ENCODE assay signal across 8 cellular contexts in genomic region chr6:109236140-109237081, GRCh38.
DNase-seq lines count a peak whose midpoint lies in the region; ATAC-seq and TF ChIP-seq lines count a peak whose summit lies in the region.

No MANE protein-coding gene starts in this region.

- TF ChIP-seq CTCF in stomach (IDR thresholded peaks at IDR 0.05): no peak

- H3K27ac ChIP-seq in stomach: peak overlapping the region in 1 of 5 donors; percentile 38

- 69 to 77% (median 71%) methylated on average over 18 of the region's 18 CpGs for WGBS in stomach, 5 donors

- no peak for TF ChIP-seq POLR2A in stomach (IDR thresholded peaks at IDR 0.05)

- no peaks in the 10 kb centered on the region for H3K9me3 Mint-ChIP-seq in activated CD8-positive, alpha-beta memory T cell treated with anti-CD3 and anti-CD28 coated beads, Interleukin-2, amount 10 ng/mL, durations not matched to agents 7 days and 5 days (ENCODE audit: low read depth)
- H3K9me3 Mint-ChIP-seq in activated T-cell treated with anti-CD3 and anti-CD28 coated beads, Interleukin-2, amount 50 U/mL, for 24 hours: no peaks in the 10 kb centered on the region
- H3K9me3 Mint-ChIP-seq in naive thymus-derived CD8-positive, alpha-beta T cell: peaks cover 0 to 4% (median 0%) of the 10 kb centered on the region in 9 donors

- no peak overlapping the region for H3K4me3 ChIP-seq in stomach

- no peak for TF ChIP-seq EP300 in stomach (IDR thresholded peaks at IDR 0.05)

- CTCF ChIA-PET in activated CD8-positive, alpha-beta memory T cell treated with anti-CD3 and anti-CD28 coated beads, Interleukin-2, amount 10 ng/mL, durations not matched to agents 7 days and 5 days (lab: Charles Lee): interaction anchor here (0.9 kb wide), 1 partner anchor 140 kb away, joined by 3 read pairs; no protein-coding TSS in a partner anchor

- DNase-seq in activated CD8-positive, alpha-beta memory T cell treated with anti-CD3 and anti-CD28 coated beads, Interleukin-2, amount 50 U/mL, for 4 hours: peak; percentile 16
- DNase-seq in activated CD8-positive, alpha-beta memory T cell treated with anti-CD3 and anti-CD28 coated beads, Interleukin-2, amount 10 ng/mL, durations not matched to agents 7 days and 5 days: no peak
- DNase-seq in NCI-H2029 treated with DMSO at 0.1 percent for 48 hours (lab: John Stamatoyannopoulos, UW) (peak; percentile 13), NCI-H2171 (lab: John Stamatoyannopoulos, UW) (no peak), stomach (no peak), NCI-H2227 (lab: John Stamatoyannopoulos, UW; ENCODE audit: unreplicated experiment) (no peak)
- peak; percentile 35 for DNase-seq in activated T-cell treated with anti-CD3 and anti-CD28 coated beads, Interleukin-2, amount 50 U/mL, for 24 hours
- DNase-seq in naive thymus-derived CD8-positive, alpha-beta T cell: peak in 2 of 10 donors; percentile 5 to 9

- peaks cover 2% of the 10 kb centered on the region for H3K36me3 Mint-ChIP-seq in activated CD8-positive, alpha-beta memory T cell treated with anti-CD3 and anti-CD28 coated beads, Interleukin-2, amount 10 ng/mL, durations not matched to agents 7 days and 5 days
- H3K36me3 Mint-ChIP-seq in activated T-cell treated with anti-CD3 and anti-CD28 coated beads, Interleukin-2, amount 50 U/mL, for 24 hours (ENCODE audit: low read depth): no peaks in the 10 kb centered on the region
- H3K36me3 Mint-ChIP-seq in naive thymus-derived CD8-positive, alpha-beta T cell: no peaks in the 10 kb centered on the region

- peaks cover 8% of the 10 kb centered on the region for H3K4me1 Mint-ChIP-seq in activated CD8-positive, alpha-beta memory T cell treated with anti-CD3 and anti-CD28 coated beads, Interleukin-2, amount 10 ng/mL, durations not matched to agents 7 days and 5 days
- H3K4me1 Mint-ChIP-seq in activated T-cell treated with anti-CD3 and anti-CD28 coated beads, Interleukin-2, amount 50 U/mL, for 24 hours (ENCODE audit: low read depth): peaks cover 15% of the 10 kb centered on the region
- H3K4me1 Mint-ChIP-seq in naive thymus-derived CD8-positive, alpha-beta T cell: peaks cover 5 to 28% (median 12%) of the 10 kb centered on the region in 4 donors

- H3K9me3 ChIP-seq in stomach: no peaks in the 10 kb centered on the region

- peaks cover 2% of the 10 kb centered on the region for H3K27me3 Mint-ChIP-seq in activated CD8-positive, alpha-beta memory T cell treated with anti-CD3 and anti-CD28 coated beads, Interleukin-2, amount 10 ng/mL, durations not matched to agents 7 days and 5 days
- no peaks in the 10 kb centered on the region for H3K27me3 Mint-ChIP-seq in activated T-cell treated with anti-CD3 and anti-CD28 coated beads, Interleukin-2, amount 50 U/mL, for 24 hours
- peaks cover 0 to 6% (median 0%) of the 10 kb centered on the region in 5 donors for H3K27me3 Mint-ChIP-seq in naive thymus-derived CD8-positive, alpha-beta T cell

- no peak for ATAC-seq in activated CD8-positive, alpha-beta memory T cell treated with anti-CD3 and anti-CD28 coated beads, Interleukin-2, amount 10 ng/mL, durations not matched to agents 7 days and 5 days
- peak; percentile 61 to 75 for ATAC-seq in naive thymus-derived CD8-positive, alpha-beta T cell

- no peak overlapping the region for H3K4me3 Mint-ChIP-seq in activated CD8-positive, alpha-beta memory T cell treated with anti-CD3 and anti-CD28 coated beads, Interleukin-2, amount 10 ng/mL, durations not matched to agents 7 days and 5 days
- H3K4me3 Mint-ChIP-seq in activated T-cell treated with anti-CD3 and anti-CD28 coated beads, Interleukin-2, amount 50 U/mL, for 24 hours: no peak overlapping the region
- H3K4me3 Mint-ChIP-seq in naive thymus-derived CD8-positive, alpha-beta T cell: peak overlapping the region in 6 of 10 donors; percentile 5 to 78 (median 37)

- H3K27ac Mint-ChIP-seq in activated CD8-positive, alpha-beta memory T cell treated with anti-CD3 and anti-CD28 coated beads, Interleukin-2, amount 10 ng/mL, durations not matched to agents 7 days and 5 days: no peak overlapping the region
- H3K27ac Mint-ChIP-seq in activated T-cell treated with anti-CD3 and anti-CD28 coated beads, Interleukin-2, amount 50 U/mL, for 24 hours: peak overlapping the region; percentile 12
- H3K27ac Mint-ChIP-seq in naive thymus-derived CD8-positive, alpha-beta T cell: peak overlapping the region in 5 of 10 donors; percentile 2 to 85 (median 54)

- no peaks in the 10 kb centered on the region for H3K27me3 ChIP-seq in stomach

- no peaks in the 10 kb centered on the region for H3K36me3 ChIP-seq in stomach

- H3K4me1 ChIP-seq in stomach: peaks cover 0 to 26% (median 4%) of the 10 kb centered on the region in 4 donors

- POLR2A ChIA-PET in naive thymus-derived CD8-positive, alpha-beta T cell (lab: Charles Lee): interaction anchor here (1.0 kb wide), 1 partner anchor 114 kb away, joined by 3 read pairs; no protein-coding TSS in a partner anchor

- intact Hi-C loops in stomach (cut with DNase I; ENCODE audit: low total_unique reads): no loop called here

Comparison
In these comparisons a context has a peak if more than half of its experiments do, and no peak if none do; other contexts are left out.
1. DNase-seq: peak in activated CD8-positive, alpha-beta memory T cell treated with anti-CD3 and anti-CD28 coated beads, Interleukin-2, amount 50 U/mL, for 4 hours (single experiment), NCI-H2029 treated with DMSO at 0.1 percent for 48 hours (single experiment) and activated T-cell treated with anti-CD3 and anti-CD28 coated beads, Interleukin-2, amount 50 U/mL, for 24 hours (single experiment); none in activated CD8-positive, alpha-beta memory T cell treated with anti-CD3 and anti-CD28 coated beads, Interleukin-2, amount 10 ng/mL, durations not matched to agents 7 days and 5 days (single experiment), NCI-H2171 (single experiment), stomach (single experiment) and NCI-H2227 (single experiment).
2. H3K4me3 Mint-ChIP-seq: peak in naive thymus-derived CD8-positive, alpha-beta T cell (6 of 10); none in activated CD8-positive, alpha-beta memory T cell treated with anti-CD3 and anti-CD28 coated beads, Interleukin-2, amount 10 ng/mL, durations not matched to agents 7 days and 5 days (single experiment) and activated T-cell treated with anti-CD3 and anti-CD28 coated beads, Interleukin-2, amount 50 U/mL, for 24 hours (single experiment).